24 cellular contexts compared by ENCODE assay signal in the genomic region with DNA sequence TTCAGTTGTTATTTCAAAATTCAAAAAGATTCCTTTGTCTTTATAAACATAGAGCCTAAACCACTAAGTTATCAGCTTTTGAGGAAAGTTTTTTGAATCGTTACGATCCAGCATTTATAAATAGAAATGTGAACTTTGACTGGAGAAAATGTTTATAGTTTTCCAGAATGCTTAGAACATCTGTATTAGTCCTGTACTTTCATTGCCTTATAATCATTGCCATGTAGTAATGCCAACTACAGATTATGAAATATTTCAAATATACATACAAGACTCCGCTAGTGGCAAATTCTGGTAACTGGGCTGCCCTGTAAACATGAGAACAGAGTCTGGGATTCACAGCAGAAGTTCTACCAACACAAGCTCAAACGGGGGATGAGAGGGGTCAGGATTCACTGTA.
"Had no signal": no experiment of that assay in that cellular context is flagged by ENCODE, and none has a peak within 500 bp of the region (broad histone marks: within the 10 kb centered on the region; RNA-seq: fewer than 3 reads in every experiment).

No MANE protein-coding gene starts in this region.

- H3K27ac Mint-ChIP-seq: mesothelial cell of epicardium; naive B cell; natural killer cell; progenitor cell of endocrine pancreas; stimulated activated naive B cell treated with anti-CD40 and anti-IgM and Interleukin-4, amounts not matched to agents 10 μg/mL and 1 μg/mL and 100 μg/mL, for 72 hours had no signal

- H3K4me3 Mint-ChIP-seq: mesothelial cell of epicardium; naive B cell; natural killer cell; stimulated activated naive B cell treated with anti-CD40 and anti-IgM and Interleukin-4, amounts not matched to agents 10 μg/mL and 1 μg/mL and 100 μg/mL, for 72 hours had no signal

- H3K9me3 Mint-ChIP-seq: natural killer cell had no signal

- H3K27me3 ChIP-seq: ovary, tibial artery, upper lobe of right lung had no signal

- H3K36me3 Mint-ChIP-seq: mesothelial cell of epicardium, naive B cell, natural killer cell had no signal

- H3K36me3 ChIP-seq: left ventricle myocardium inferior, ovary, stomach, suprapubic skin, thoracic aorta, tibial artery, upper lobe of right lung had no signal

- H3K27ac ChIP-seq: left ventricle myocardium inferior, ovary, skin epidermis, stomach, suprapubic skin, thoracic aorta, tibial artery, upper lobe of right lung had no signal

- H3K4me1 Mint-ChIP-seq: natural killer cell; stimulated activated naive B cell treated with anti-CD40 and anti-IgM and Interleukin-4, amounts not matched to agents 10 μg/mL and 1 μg/mL and 100 μg/mL, for 72 hours had no signal

- H3K9me3 ChIP-seq: ovary, tibial artery had no signal

- DNase-seq: left ventricle myocardium inferior; mesendoderm; naive B cell; natural killer cell; ovary; retina; right cardiac atrium; stimulated activated CD4-positive, alpha-beta T cell treated with anti-CD3 and anti-CD28 coated beads, Interleukin-12 subunit alpha, Interleukin-12 subunit beta, amount 100 ng/mL, for 4 hours; stimulated activated CD4-positive, alpha-beta T cell treated with anti-CD3 and anti-CD28 coated beads, Interleukin-15, amount 100 ng/mL, for 24 hours; stimulated activated CD4-positive, alpha-beta T cell treated with anti-CD3 and anti-CD28 coated beads, Interleukin-2, amount 100 ng/mL, for 24 hours; stimulated activated CD4-positive, alpha-beta T cell treated with anti-CD3 and anti-CD28 coated beads, Interleukin-4, amount 100 ng/mL, for 1 hour; stimulated activated naive B cell treated with anti-CD40 and anti-IgM and Interleukin-4, amounts not matched to agents 10 μg/mL and 1 μg/mL and 100 μg/mL, for 72 hours; stimulated activated naive CD8-positive, alpha-beta T cell treated with anti-CD3 and anti-CD28 coated beads, Interleukin-15, Interleukin-2, amounts not matched to agents 100 U/mL and 50 U/mL, for 24 hours; stomach; tibial artery; trophoblast cell; upper lobe of right lung had no signal

- H3K4me1 ChIP-seq: left ventricle myocardium inferior, stomach, suprapubic skin, tibial artery, upper lobe of right lung had no signal

- H3K4me3 ChIP-seq: left ventricle myocardium inferior, lung, ovary, skin epidermis, stomach, suprapubic skin, thoracic aorta, tibial artery, upper lobe of right lung had no signal

- ATAC-seq: natural killer cell; right cardiac atrium; sciatic nerve; stimulated activated naive B cell treated with anti-CD40 and anti-IgM and Interleukin-4, amounts not matched to agents 10 μg/mL and 1 μg/mL and 100 μg/mL, for 72 hours; stimulated activated naive CD8-positive, alpha-beta T cell treated with anti-CD3 and anti-CD28 coated beads, Interleukin-15, Interleukin-2, amounts not matched to agents 100 U/mL and 50 U/mL, for 24 hours; upper lobe of right lung had no signal
